2 cellular contexts compared by ENCODE assay signal in the genomic region with DNA sequence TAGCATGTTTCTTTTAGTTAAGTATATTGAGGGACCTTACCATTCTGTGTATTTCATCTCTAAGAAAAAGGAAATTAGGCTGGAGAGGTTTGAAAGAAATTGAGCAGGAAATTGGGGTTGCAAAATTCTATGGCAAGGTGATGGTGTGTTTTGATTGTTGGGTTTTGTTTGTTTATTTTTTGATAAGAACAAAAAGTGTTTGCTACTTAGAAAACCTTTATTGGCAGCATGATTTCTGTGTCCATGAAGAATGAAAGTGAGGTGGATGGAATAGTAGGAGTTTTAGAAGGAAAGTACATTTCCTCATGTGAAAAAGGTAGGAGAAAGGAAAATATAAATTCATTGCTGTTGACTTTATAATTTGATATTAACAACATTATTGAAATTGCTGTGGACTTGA.
TF ChIP-seq lines count a peak whose summit lies in the region.

No MANE protein-coding gene starts in this region.

TF ChIP-seq in HepG2, 621 proteins besides CTCF, POLR2A, EP300 and RAD21 (continued from another document):
- TF ChIP-seq FOXO1 (CRISPR knock-in tag; IDR thresholded peaks at IDR 0.05): no peak
- no peak for TF ChIP-seq RFX5 (IDR thresholded peaks at IDR 0.05; ENCODE audit: low read depth, low read length)
- no peak for TF ChIP-seq NR2F1 (CRISPR knock-in tag; IDR thresholded peaks at IDR 0.05)
- no peak for TF ChIP-seq ZFP82 (CRISPR knock-in tag; IDR thresholded peaks at IDR 0.05; ENCODE audit: borderline replicate concordance)
- no peak for TF ChIP-seq MTF1 (CRISPR knock-in tag; IDR thresholded peaks at IDR 0.05)
- no peak for TF ChIP-seq KLF11 (CRISPR knock-in tag; IDR thresholded peaks at IDR 0.05)

TF ChIP-seq in HEK293T, 16 proteins besides CTCF, POLR2A, EP300 and RAD21 (continued from another document):
- TF ChIP-seq NFRKB (IDR thresholded peaks at IDR 0.05) (no peak), FOXK2 (IDR thresholded peaks at IDR 0.05) (no peak), ZNF384 (IDR thresholded peaks at IDR 0.05) (no peak), L3MBTL2 (conservative IDR thresholded peaks at IDR 0.05) (no peak), CTBP1 (IDR thresholded peaks at IDR 0.05; ENCODE audit: borderline replicate concordance) (no peak), TARDBP (IDR thresholded peaks at IDR 0.05) (no peak), FOXM1 (IDR thresholded peaks at IDR 0.05; ENCODE audit: borderline replicate concordance) (no peak), FOXA1 (IDR thresholded peaks at IDR 0.05) (no peak), HDGF (IDR thresholded peaks at IDR 0.05; ENCODE audit: borderline replicate concordance) (no peak)
- TF ChIP-seq, protein P1, sequence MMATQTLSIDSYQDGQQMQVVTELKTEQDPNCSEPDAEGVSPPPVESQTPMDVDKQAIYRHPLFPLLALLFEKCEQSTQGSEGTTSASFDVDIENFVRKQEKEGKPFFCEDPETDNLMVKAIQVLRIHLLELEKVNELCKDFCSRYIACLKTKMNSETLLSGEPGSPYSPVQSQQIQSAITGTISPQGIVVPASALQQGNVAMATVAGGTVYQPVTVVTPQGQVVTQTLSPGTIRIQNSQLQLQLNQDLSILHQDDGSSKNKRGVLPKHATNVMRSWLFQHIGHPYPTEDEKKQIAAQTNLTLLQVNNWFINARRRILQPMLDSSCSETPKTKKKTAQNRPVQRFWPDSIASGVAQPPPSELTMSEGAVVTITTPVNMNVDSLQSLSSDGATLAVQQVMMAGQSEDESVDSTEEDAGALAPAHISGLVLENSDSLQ (IDR thresholded peaks at IDR 0.05): no peak
